20 cellular contexts compared by ENCODE assay signal in genomic region chr3:12861611-12862010, GRCh38.
"Had no signal": no experiment of that assay in that cellular context is flagged by ENCODE, and none has a peak within 500 bp of the region (broad histone marks: within the 10 kb centered on the region; RNA-seq: fewer than 3 reads in every experiment).

No MANE protein-coding gene starts in this region.

- H3K4me1 ChIP-seq: SJSA1 had no signal

- DNase-seq: KBM-7, NCI-H1092, NCI-H1105 treated with DMSO at 0.1 percent for 48 hours, NCI-H1417 treated with DMSO at 0.1 percent for 48 hours, NCI-H146, NCI-H1694 treated with DMSO at 0.1 percent for 48 hours, NCI-H1930, NCI-H2081, NCI-H2107, NCI-H2227 treated with DMSO at 0.1 percent for 48 hours, NCI-H524, NCI-H526 treated with DMSO at 0.1 percent for 48 hours, NCI-H748 treated with DMSO at 0.1 percent for 48 hours, Right ventricle myocardium superior, RPMI8226, SIG-M5 had no signal

- FAIRE-seq: HepG2, RCC 7860 had no signal

- H3K4me3 ChIP-seq: SJSA1, SK-N-MC had no signal

- ATAC-seq: HepG2 had no signal

- H3K27me3 ChIP-seq: SJSA1 had no signal

- H3K36me3 ChIP-seq: SJSA1 had no signal

- H3K27ac ChIP-seq: SJSA1, SK-N-MC had no signal

- H3K9me3 ChIP-seq: SJSA1 had no signal
